Comparison of ENCODE assay signal across 1 cellular context in the genomic region with DNA sequence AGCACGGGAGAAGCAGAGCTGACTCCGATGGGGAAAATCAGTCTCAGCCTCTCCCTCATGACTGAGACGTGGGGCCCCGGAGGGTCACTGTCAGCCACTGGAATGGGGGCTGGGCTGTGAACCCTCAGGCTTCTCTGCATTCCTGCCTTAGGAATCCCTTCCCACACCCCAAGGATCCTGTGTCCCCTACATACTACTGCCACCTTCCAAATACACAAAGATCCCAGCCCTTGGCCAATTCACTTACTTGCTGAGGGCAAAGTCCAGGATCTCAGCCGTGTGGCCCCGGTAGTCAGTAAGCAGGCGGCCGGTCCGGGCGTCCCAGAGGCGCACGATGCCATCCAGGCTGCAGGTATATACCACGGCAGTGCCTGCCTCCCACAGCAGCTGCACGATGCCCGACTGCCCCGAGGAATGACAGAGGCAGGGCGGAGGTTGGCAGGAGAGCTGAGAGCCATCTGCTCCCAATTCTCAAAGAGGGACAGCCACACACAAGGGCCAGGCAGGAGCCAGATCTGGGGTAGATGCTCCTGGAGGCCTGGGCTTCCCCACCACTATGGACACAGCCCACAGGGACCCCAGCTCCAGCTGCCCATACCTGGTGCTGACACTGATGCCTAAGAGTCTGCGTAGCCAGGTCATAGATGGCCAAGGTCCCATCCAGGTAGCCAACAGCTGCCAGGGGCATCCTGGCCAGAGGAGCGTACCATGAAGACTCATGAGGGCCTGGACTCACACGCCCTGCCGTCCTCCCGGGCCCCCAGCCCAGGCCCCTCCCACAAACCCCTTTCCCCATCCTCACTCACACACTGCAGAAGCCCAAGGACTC.
TF ChIP-seq lines count a peak whose summit lies in the region.

No MANE protein-coding gene starts in this region.

TF ChIP-seq in HepG2, 621 proteins besides CTCF, POLR2A, EP300 and RAD21 (continued from another document and continues in another):
- peak; percentile 59 for TF ChIP-seq ARID5B (CRISPR knock-in tag; IDR thresholded peaks at IDR 0.05)
- TF ChIP-seq ZBTB1 (CRISPR knock-in tag; IDR thresholded peaks at IDR 0.05; ENCODE audit: borderline replicate concordance), result no peak
- TF ChIP-seq, protein P1, sequence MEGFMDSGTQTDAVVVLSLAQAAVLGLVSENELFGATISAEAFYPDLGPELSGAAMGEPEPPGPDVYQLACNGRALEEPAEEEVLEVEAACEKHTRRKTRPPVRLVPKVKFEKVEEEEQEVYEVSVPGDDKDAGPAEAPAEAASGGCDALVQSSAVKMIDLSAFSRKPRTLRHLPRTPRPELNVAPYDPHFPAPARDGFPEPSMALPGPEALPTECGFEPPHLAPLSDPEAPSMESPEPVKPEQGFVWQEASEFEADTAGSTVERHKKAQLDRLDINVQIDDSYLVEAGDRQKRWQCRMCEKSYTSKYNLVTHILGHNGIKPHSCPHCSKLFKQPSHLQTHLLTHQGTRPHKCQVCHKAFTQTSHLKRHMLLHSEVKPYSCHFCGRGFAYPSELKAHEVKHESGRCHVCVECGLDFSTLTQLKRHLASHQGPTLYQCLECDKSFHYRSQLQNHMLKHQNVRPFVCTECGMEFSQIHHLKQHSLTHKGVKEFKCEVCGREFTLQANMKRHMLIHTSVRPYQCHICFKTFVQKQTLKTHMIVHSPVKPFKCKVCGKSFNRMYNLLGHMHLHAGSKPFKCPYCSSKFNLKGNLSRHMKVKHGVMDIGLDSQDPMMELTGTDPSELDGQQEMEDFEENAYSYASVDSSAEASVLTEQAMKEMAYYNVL (CRISPR knock-in tag; IDR thresholded peaks at IDR 0.05; ENCODE audit: borderline replicate concordance), result no peak
- TF ChIP-seq RBAK (CRISPR knock-in tag; IDR thresholded peaks at IDR 0.05), result no peak
- TF ChIP-seq, protein P2, sequence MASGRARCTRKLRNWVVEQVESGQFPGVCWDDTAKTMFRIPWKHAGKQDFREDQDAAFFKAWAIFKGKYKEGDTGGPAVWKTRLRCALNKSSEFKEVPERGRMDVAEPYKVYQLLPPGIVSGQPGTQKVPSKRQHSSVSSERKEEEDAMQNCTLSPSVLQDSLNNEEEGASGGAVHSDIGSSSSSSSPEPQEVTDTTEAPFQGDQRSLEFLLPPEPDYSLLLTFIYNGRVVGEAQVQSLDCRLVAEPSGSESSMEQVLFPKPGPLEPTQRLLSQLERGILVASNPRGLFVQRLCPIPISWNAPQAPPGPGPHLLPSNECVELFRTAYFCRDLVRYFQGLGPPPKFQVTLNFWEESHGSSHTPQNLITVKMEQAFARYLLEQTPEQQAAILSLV (CRISPR knock-in tag; IDR thresholded peaks at IDR 0.05; ENCODE audit: borderline replicate concordance), result no peak
- no peak for TF ChIP-seq ZIK1 (CRISPR knock-in tag; IDR thresholded peaks at IDR 0.05; ENCODE audit: borderline replicate concordance, low read depth)
- no peak for TF ChIP-seq KAT2B (IDR thresholded peaks at IDR 0.05; ENCODE audit: borderline replicate concordance, low read depth, low read length)
- TF ChIP-seq SAFB2 (CRISPR knock-in tag; IDR thresholded peaks at IDR 0.05; ENCODE audit: borderline replicate concordance, low read depth), result no peak
- no peak for TF ChIP-seq REST (IDR thresholded peaks at IDR 0.05; ENCODE audit: borderline replicate concordance in 1 of 2, low read depth in 1 of 2, low read length in 2 of 2)
- TF ChIP-seq ZNF883 (CRISPR knock-in tag; IDR thresholded peaks at IDR 0.05; ENCODE audit: not compliant biosample characterization), result no peak
- TF ChIP-seq ZNF761 (CRISPR knock-in tag; conservative IDR thresholded peaks at IDR 0.05), result 0 out of 2 replicates have a peak, but pooled peaks have one; percentile 38
- TF ChIP-seq, protein P3, sequence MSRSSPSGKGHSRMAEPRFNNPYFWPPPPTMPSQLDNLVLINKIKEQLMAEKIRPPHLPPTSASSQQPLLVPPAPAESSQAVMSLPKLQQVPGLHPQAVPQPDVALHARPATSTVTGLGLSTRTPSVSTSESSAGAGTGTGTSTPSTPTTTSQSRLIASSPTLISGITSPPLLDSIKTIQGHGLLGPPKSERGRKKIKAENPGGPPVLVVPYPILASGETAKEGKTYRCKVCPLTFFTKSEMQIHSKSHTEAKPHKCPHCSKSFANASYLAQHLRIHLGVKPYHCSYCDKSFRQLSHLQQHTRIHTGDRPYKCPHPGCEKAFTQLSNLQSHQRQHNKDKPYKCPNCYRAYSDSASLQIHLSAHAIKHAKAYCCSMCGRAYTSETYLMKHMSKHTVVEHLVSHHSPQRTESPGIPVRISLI (CRISPR knock-in tag; IDR thresholded peaks at IDR 0.05; ENCODE audit: borderline replicate concordance), result no peak
- no peak for TF ChIP-seq MED8 (CRISPR knock-in tag; IDR thresholded peaks at IDR 0.05; ENCODE audit: insufficient replicate concordance)
- TF ChIP-seq KLF6 (CRISPR knock-in tag; IDR thresholded peaks at IDR 0.05), result no peak
- TF ChIP-seq, protein P4, sequence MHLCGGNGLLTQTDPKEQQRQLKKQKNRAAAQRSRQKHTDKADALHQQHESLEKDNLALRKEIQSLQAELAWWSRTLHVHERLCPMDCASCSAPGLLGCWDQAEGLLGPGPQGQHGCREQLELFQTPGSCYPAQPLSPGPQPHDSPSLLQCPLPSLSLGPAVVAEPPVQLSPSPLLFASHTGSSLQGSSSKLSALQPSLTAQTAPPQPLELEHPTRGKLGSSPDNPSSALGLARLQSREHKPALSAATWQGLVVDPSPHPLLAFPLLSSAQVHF (CRISPR knock-in tag; IDR thresholded peaks at IDR 0.05), result no peak
- TF ChIP-seq TBX3 (IDR thresholded peaks at IDR 0.05; ENCODE audit: borderline replicate concordance), result no peak
- TF ChIP-seq FLYWCH1 (CRISPR knock-in tag; IDR thresholded peaks at IDR 0.05), result no peak
- TF ChIP-seq FOXA3 (CRISPR knock-in tag; IDR thresholded peaks at IDR 0.05), result no peak
- TF ChIP-seq MBD4 (IDR thresholded peaks at IDR 0.05; ENCODE audit: borderline replicate concordance, low read length), result no peak
- no peak for TF ChIP-seq DR1 (CRISPR knock-in tag; IDR thresholded peaks at IDR 0.05)
- TF ChIP-seq ZNF746 (CRISPR knock-in tag; IDR thresholded peaks at IDR 0.05), result 0 out of 2 replicates have a peak, but pooled peaks have one; percentile 10
- TF ChIP-seq SMYD3 (CRISPR knock-in tag; IDR thresholded peaks at IDR 0.05), result no peak
- no peak for TF ChIP-seq ZNF33A (CRISPR knock-in tag; IDR thresholded peaks at IDR 0.05; ENCODE audit: borderline replicate concordance)
- no peak for TF ChIP-seq TBX2 (CRISPR knock-in tag; IDR thresholded peaks at IDR 0.05; ENCODE audit: borderline replicate concordance)
- TF ChIP-seq PAF1 (CRISPR knock-in tag; IDR thresholded peaks at IDR 0.05), result no peak
- TF ChIP-seq ZSCAN9 (CRISPR knock-in tag; IDR thresholded peaks at IDR 0.05; ENCODE audit: borderline replicate concordance), result peak; percentile 28; the same call in 1 of the 2 replicates
- no peak for TF ChIP-seq HOXA7 (CRISPR knock-in tag; IDR thresholded peaks at IDR 0.05)
- TF ChIP-seq SAP130 (CRISPR knock-in tag; IDR thresholded peaks at IDR 0.05; ENCODE audit: low read depth), result peak; percentile 57; the same call in 1 of the 2 replicates
- no peak for TF ChIP-seq THYN1 (CRISPR knock-in tag; IDR thresholded peaks at IDR 0.05; ENCODE audit: borderline replicate concordance, low read depth)
- no peak for TF ChIP-seq PHF5A (CRISPR knock-in tag; IDR thresholded peaks at IDR 0.05; ENCODE audit: low read depth, unreplicated experiment)
- TF ChIP-seq, protein P5, sequence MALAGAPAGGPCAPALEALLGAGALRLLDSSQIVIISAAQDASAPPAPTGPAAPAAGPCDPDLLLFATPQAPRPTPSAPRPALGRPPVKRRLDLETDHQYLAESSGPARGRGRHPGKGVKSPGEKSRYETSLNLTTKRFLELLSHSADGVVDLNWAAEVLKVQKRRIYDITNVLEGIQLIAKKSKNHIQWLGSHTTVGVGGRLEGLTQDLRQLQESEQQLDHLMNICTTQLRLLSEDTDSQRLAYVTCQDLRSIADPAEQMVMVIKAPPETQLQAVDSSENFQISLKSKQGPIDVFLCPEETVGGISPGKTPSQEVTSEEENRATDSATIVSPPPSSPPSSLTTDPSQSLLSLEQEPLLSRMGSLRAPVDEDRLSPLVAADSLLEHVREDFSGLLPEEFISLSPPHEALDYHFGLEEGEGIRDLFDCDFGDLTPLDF (CRISPR knock-in tag; IDR thresholded peaks at IDR 0.05), result no peak
- TF ChIP-seq, protein P6, sequence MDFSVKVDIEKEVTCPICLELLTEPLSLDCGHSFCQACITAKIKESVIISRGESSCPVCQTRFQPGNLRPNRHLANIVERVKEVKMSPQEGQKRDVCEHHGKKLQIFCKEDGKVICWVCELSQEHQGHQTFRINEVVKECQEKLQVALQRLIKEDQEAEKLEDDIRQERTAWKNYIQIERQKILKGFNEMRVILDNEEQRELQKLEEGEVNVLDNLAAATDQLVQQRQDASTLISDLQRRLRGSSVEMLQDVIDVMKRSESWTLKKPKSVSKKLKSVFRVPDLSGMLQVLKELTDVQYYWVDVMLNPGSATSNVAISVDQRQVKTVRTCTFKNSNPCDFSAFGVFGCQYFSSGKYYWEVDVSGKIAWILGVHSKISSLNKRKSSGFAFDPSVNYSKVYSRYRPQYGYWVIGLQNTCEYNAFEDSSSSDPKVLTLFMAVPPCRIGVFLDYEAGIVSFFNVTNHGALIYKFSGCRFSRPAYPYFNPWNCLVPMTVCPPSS (IDR thresholded peaks at IDR 0.05), result no peak
- no peak for TF ChIP-seq CENPT (CRISPR knock-in tag; IDR thresholded peaks at IDR 0.05; ENCODE audit: low read depth)
- TF ChIP-seq, protein P7, sequence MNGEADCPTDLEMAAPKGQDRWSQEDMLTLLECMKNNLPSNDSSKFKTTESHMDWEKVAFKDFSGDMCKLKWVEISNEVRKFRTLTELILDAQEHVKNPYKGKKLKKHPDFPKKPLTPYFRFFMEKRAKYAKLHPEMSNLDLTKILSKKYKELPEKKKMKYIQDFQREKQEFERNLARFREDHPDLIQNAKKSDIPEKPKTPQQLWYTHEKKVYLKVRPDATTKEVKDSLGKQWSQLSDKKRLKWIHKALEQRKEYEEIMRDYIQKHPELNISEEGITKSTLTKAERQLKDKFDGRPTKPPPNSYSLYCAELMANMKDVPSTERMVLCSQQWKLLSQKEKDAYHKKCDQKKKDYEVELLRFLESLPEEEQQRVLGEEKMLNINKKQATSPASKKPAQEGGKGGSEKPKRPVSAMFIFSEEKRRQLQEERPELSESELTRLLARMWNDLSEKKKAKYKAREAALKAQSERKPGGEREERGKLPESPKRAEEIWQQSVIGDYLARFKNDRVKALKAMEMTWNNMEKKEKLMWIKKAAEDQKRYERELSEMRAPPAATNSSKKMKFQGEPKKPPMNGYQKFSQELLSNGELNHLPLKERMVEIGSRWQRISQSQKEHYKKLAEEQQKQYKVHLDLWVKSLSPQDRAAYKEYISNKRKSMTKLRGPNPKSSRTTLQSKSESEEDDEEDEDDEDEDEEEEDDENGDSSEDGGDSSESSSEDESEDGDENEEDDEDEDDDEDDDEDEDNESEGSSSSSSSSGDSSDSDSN (CRISPR knock-in tag; IDR thresholded peaks at IDR 0.05), result peak; percentile 71
- no peak for TF ChIP-seq PLRG1 (conservative IDR thresholded peaks at IDR 0.05)
- no peak for TF ChIP-seq ZNF282 (IDR thresholded peaks at IDR 0.05; ENCODE audit: partially characterized antibody)
- no peak for TF ChIP-seq ZNF567 (CRISPR knock-in tag; IDR thresholded peaks at IDR 0.05; ENCODE audit: borderline replicate concordance)
- TF ChIP-seq HMGA1 (CRISPR knock-in tag; conservative IDR thresholded peaks at IDR 0.05), result no peak
- 0 out of 2 replicates have a peak, but pooled peaks have one; percentile 40 for TF ChIP-seq POLR2G (IDR thresholded peaks at IDR 0.05; ENCODE audit: low read depth, low read length)
- no peak for TF ChIP-seq NFE2L2 (IDR thresholded peaks at IDR 0.05; ENCODE audit: low read length)
- peak; percentile 54; the same call in 1 of the 2 replicates for TF ChIP-seq ISL2 (CRISPR knock-in tag; IDR thresholded peaks at IDR 0.05)
- TF ChIP-seq ZFP36L1 (CRISPR knock-in tag; IDR thresholded peaks at IDR 0.05), result no peak
- TF ChIP-seq PAX8 (CRISPR knock-in tag; IDR thresholded peaks at IDR 0.05; ENCODE audit: borderline replicate concordance), result no peak
